In the genomic region with DNA sequence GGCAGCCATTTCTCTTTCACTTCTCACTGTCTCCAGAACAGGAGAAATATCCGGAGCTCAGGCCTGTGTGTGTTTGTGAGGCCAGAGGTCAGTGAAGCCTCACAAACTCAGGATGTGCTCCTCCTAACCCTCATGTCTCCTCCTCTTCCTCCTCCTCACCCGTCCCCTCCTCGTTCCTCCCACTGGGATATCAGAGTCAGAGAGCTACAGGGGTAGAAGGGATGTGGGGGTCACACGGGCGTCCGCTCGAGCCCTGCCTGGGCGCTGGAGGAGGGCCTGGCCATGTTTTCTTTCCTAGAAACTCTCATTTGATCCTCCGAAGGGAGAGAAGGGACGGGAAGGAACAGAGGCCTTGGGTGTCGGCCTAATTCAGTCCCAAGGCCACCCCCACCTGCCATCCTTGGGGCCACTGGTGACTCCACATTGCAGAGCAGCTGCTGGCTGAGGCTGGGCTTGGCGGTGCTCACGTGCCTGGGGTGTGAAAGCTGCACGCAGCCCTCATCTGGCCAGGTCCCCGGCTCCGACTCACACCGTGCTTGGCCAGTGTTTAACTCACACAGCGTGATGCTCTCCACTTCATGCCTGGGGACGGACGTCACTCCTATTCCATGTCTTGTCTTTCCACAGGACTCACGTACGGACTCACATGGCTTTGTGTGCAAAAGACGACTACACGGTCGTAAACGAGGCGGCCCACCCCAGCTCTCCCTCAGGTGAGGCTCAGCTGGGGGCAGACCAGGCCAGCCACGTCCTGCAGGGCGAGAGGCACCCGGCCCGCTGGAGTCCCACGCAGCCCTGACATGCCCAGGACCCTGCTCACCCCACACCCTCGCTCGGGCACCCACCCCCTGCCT, we compare ENCODE assay signal across 25 cellular contexts. TPM values are rescaled to one million over a fixed set of nuclear protein-coding genes. Genes with fewer than 3 reads are reported as not detected.
DNase-seq lines count a peak whose midpoint lies in the region; ATAC-seq, FAIRE-seq and TF ChIP-seq lines count a peak whose summit lies in the region.
"Had no signal": no experiment of that assay in that cellular context is flagged by ENCODE, and none has a peak within 500 bp of the region (broad histone marks: within the 10 kb centered on the region; RNA-seq: fewer than 3 reads in every experiment).

No MANE protein-coding gene starts in this region.

- H3K27me3 ChIP-seq in right atrium auricular region: no peaks in the 10 kb centered on the region
- H3K27me3 ChIP-seq in HepG2 (ENCODE audit: control insufficient read depth in 1 of 2, insufficient read depth in 2 of 2, low read length in 2 of 2): no peaks in the 10 kb centered on the region; a peak in 1 of 5 replicates
- H3K27me3 ChIP-seq: MG63 had no signal

- no TSS peak for BruUV-seq in HepG2 (replicated peaks; lab: Mats Ljungman, UMichigan)

- H3K9ac ChIP-seq in HepG2 (ENCODE audit: insufficient read depth, low read depth, low read length): peak overlapping the region; percentile 37

- POLR2A ChIA-PET in HepG2 (lab: Yijun Ruan, JAX): interaction anchor here (0.6 to 2.6 kb wide), 5 partner anchors 17 to 428 kb away, joined by 3 to 8 read pairs (median 7); no protein-coding TSS in a partner anchor

- H3K79me2 ChIP-seq in HepG2 (ENCODE audit: insufficient read depth, low read length): no peaks in the 10 kb centered on the region

- FAIRE-seq in HepG2 (lab: Jason Lieb, UNC): peak; percentile 80
- FAIRE-seq: A204.1, G401.6, GM18507, GM19239, H1, RCC 7860 had no signal

- H3K36me3 ChIP-seq in right atrium auricular region (no peaks in the 10 kb centered on the region), HepG2 (replicated peaks in 1 of 2; ENCODE audit: control insufficient read depth in 1 of 2, insufficient read depth in 2 of 2, low read length in 2 of 2) (no peaks in the 10 kb centered on the region)
- H3K36me3 ChIP-seq: MG63 had no signal

- TF ChIP-seq CTCF in right atrium auricular region (IDR thresholded peaks at IDR 0.05) (no peak), HepG2 (CRISPR knock-in tag; IDR thresholded peaks at IDR 0.05) (0 out of 2 replicates have a peak, but pooled peaks have one; percentile 18)

- TF ChIP-seq RAD21 in HepG2 (CRISPR knock-in tag; IDR thresholded peaks at IDR 0.05): no peak

- H3K4me3 ChIP-seq in right atrium auricular region: no peak overlapping the region
- peak overlapping the region in 1 of 3 experiments; percentile 38; a peak in 1 of 6 replicates for H3K4me3 ChIP-seq in HepG2 (replicated peaks in 1 of 3; ENCODE audit: insufficient read depth in 1 of 3, low read depth in 2 of 3, low read length in 3 of 3)
- H3K4me3 ChIP-seq: MG63 had no signal

- CTCF ChIA-PET in HepG2 (lab: Yijun Ruan, JAX; ENCODE audit: low intra/inter-chr PET ratio, low total read pairs): no interaction called here

- TF ChIP-seq POLR2A in HepG2 (IDR thresholded peaks at IDR 0.05; ENCODE audit: insufficient read depth in 1 of 2, low read depth in 2 of 2, low read length in 2 of 2): no peak

- peak overlapping the region; percentile 21 for H2AFZ ChIP-seq in HepG2 (ENCODE audit: low read length)

- peak overlapping the region; percentile 61 for H3K4me2 ChIP-seq in HepG2 (ENCODE audit: low read depth, low read length)

- H3K4me1 ChIP-seq in right atrium auricular region (peaks cover 0 to 15% of the 10 kb centered on the region in 2 donors), HepG2 (ENCODE audit: insufficient read depth, low read length) (peaks cover 69% of the 10 kb centered on the region)

- DNase-seq in Right ventricle myocardium superior: peak; percentile 36
- DNase-seq in right atrium auricular region (ENCODE audit: low spot score): no peak
- peak; percentile 14 for DNase-seq in dermis blood vessel endothelial cell
- DNase-seq in HepG2 (ENCODE audit: low spot score): no peak
- no peak for DNase-seq in occipital lobe (lab: John Stamatoyannopoulos, UW)
- DNase-seq: MG63, NCI-H1417, NCI-H1694 treated with DMSO at 0.1 percent for 48 hours, NCI-H2081 treated with DMSO at 0.1 percent for 48 hours, NCI-H2171 treated with DMSO at 0.1 percent for 48 hours, NCI-H446 treated with DMSO at 0.1 percent for 48 hours, NCI-H526 treated with DMSO at 0.1 percent for 48 hours, OCI-M1, SHP77 had no signal

- in situ Hi-C loops in HepG2 (cut with HindIII; ENCODE audit: extremely low pct_ligation_motif_present, low pct_unique_long_range_greater_than_20kb): loop anchor here (10.0 kb wide), 1 partner anchor 466 kb away; no protein-coding TSS in a partner anchor

- H4K20me1 ChIP-seq in HepG2 (ENCODE audit: insufficient read depth, low read length): no peaks in the 10 kb centered on the region

- no peak for ATAC-seq in Right ventricle myocardium superior (ENCODE audit: poor library complexity)
- no peak for ATAC-seq in HepG2
- no peak for ATAC-seq in HG02981 (IDR thresholded peaks at IDR 0.05; ENCODE audit: unreplicated experiment)
- ATAC-seq in GM18909 (IDR thresholded peaks at IDR 0.05; ENCODE audit: poor library complexity, unreplicated experiment): no peak

- intact Hi-C loops in Right ventricle myocardium superior (cut with DNase I): no loop called here
- intact Hi-C loops in HepG2 (cut with micrococcal nuclease; ENCODE audit: unreplicated experiment): no loop called here

- no peaks in the 10 kb centered on the region for H3K9me3 ChIP-seq in right atrium auricular region
- H3K9me3 ChIP-seq in HepG2 (ENCODE audit: low read length): no peaks in the 10 kb centered on the region
- H3K9me3 ChIP-seq: MG63 had no signal

- 46% methylated on average over 27 of the region's 34 CpGs for WGBS in HepG2 (ENCODE audit: low lambda C conversion rate)

- TF ChIP-seq EP300 in HepG2 (IDR thresholded peaks at IDR 0.05; ENCODE audit: low read depth in 2 of 2, low read length in 2 of 2) (no peak), HepG2 (CRISPR knock-in tag; IDR thresholded peaks at IDR 0.05; ENCODE audit: borderline replicate concordance) (no peak; the same call in 1 of the 2 replicates)

- no peak overlapping the region for H3K27ac ChIP-seq in right atrium auricular region
- H3K27ac ChIP-seq in HepG2 (ENCODE audit: extremely low read length, insufficient read depth, low read length): peak overlapping the region; percentile 48

TF ChIP-seq in HepG2, 621 proteins besides CTCF, POLR2A, EP300 and RAD21 (continues in another document):
- TF ChIP-seq ATAD3A (CRISPR knock-in tag; IDR thresholded peaks at IDR 0.05) (no peak), RFXAP (CRISPR knock-in tag; IDR thresholded peaks at IDR 0.05; ENCODE audit: borderline replicate concordance) (no peak)

RNA-seq across cellular contexts. Expression of gene SLC6A19, which starts 22.6 kb away (rescaled TPM):
- total RNA-seq in Right ventricle myocardium superior: not detected
- not detected for total RNA-seq in right atrium auricular region
- not detected in 2 replicates for total RNA-seq in dermis blood vessel endothelial cell
- total RNA-seq in HepG2 (2016; rRNA removed; fragmentation: Illumina TruSeq; extraction: Trizol): 0.02 TPM in 1 of 2 replicates, not detected in the other
- not detected in 2 replicates for total RNA-seq in HepG2 (2016; cell fraction: cytosol; rRNA removed; fragmentation: Illumina TruSeq; extraction: Trizol; ENCODE audit: low read depth)
- 0.06 TPM in 1 of 2 replicates, not detected in the other for total RNA-seq in HepG2 (2016; cell fraction: insoluble cytoplasmic fraction; rRNA removed; fragmentation: Illumina TruSeq; extraction: Trizol)
- not detected in 2 replicates for total RNA-seq in HepG2 (2016; cell fraction: membrane; rRNA removed; fragmentation: Illumina TruSeq; extraction: Trizol)
- total RNA-seq in HepG2 (2016; cell fraction: nucleus; rRNA removed; fragmentation: Illumina TruSeq; extraction: Trizol): not detected in 2 replicates
- polyA plus RNA-seq in HepG2 (2011; rRNA removed): 0.01 TPM in 1 of 2 replicates, not detected in the other
- 0.01 TPM in 1 of 2 replicates, not detected in the other for polyA plus RNA-seq in HepG2 (2011; cell fraction: cytosol; rRNA removed)
- 0.06 and 0.07 TPM in 2 replicates for polyA plus RNA-seq in HepG2 (2011; cell fraction: nucleus; rRNA removed)
- not detected in 2 replicates for polyA plus RNA-seq in HepG2 (2012)
- polyA plus RNA-seq in HepG2 (2016; cell fraction: cytosol; fragmentation: Illumina TruSeq; extraction: Trizol; ENCODE audit: low read depth): not detected in 2 replicates
- polyA plus RNA-seq in HepG2 (2016; cell fraction: insoluble cytoplasmic fraction; fragmentation: Illumina TruSeq; extraction: Trizol; ENCODE audit: low read depth): not detected in 2 replicates
- polyA plus RNA-seq in HepG2 (2016; cell fraction: membrane; fragmentation: Illumina TruSeq; extraction: Trizol; ENCODE audit: low read depth): not detected in 2 replicates
- polyA plus RNA-seq in HepG2 (2016; cell fraction: nucleus; fragmentation: Illumina TruSeq; extraction: Trizol; ENCODE audit: insufficient read depth, low read depth): 0.08 TPM in 1 of 2 replicates, not detected in the other
- polyA minus RNA-seq in HepG2 (2011; rRNA and poly(A)+ RNA removed; ENCODE audit: low replicate concordance): 0.02 and 0.12 TPM in 2 replicates
- 0.09 TPM in 1 of 2 replicates, not detected in the other for polyA minus RNA-seq in HepG2 (2011; cell fraction: cytosol; rRNA and poly(A)+ RNA removed)
- polyA minus RNA-seq in HepG2 (2011; cell fraction: nucleus; rRNA and poly(A)+ RNA removed): not detected in 2 replicates
- total RNA-seq in occipital lobe: not detected
- total RNA-seq: Daoy, H1, LHCN-M2 had no signal
- polyA plus RNA-seq: CD14-positive monocyte had no signal

RNA-seq across cellular contexts. Expression of gene SLC6A18, which starts 46.4 kb away (rescaled TPM):
- total RNA-seq in Right ventricle myocardium superior (not detected), right atrium auricular region (not detected), dermis blood vessel endothelial cell (not detected in 2 replicates), HepG2 (2016; rRNA removed; fragmentation: Illumina TruSeq; extraction: Trizol) (not detected in 2 replicates), occipital lobe (not detected)
- total RNA-seq in HepG2 (2016; cell fraction: cytosol; rRNA removed; fragmentation: Illumina TruSeq; extraction: Trizol; ENCODE audit: low read depth): not detected in 2 replicates
- total RNA-seq in HepG2 (2016; cell fraction: insoluble cytoplasmic fraction; rRNA removed; fragmentation: Illumina TruSeq; extraction: Trizol): not detected in 2 replicates
- not detected in 2 replicates for total RNA-seq in HepG2 (2016; cell fraction: membrane; rRNA removed; fragmentation: Illumina TruSeq; extraction: Trizol)
- total RNA-seq in HepG2 (2016; cell fraction: nucleus; rRNA removed; fragmentation: Illumina TruSeq; extraction: Trizol): not detected in 2 replicates
- polyA plus RNA-seq in HepG2 (2011; rRNA removed): not detected in 2 replicates
- not detected in 2 replicates for polyA plus RNA-seq in HepG2 (2011; cell fraction: cytosol; rRNA removed)
- not detected in 2 replicates for polyA plus RNA-seq in HepG2 (2011; cell fraction: nucleus; rRNA removed)
- polyA plus RNA-seq in HepG2 (2012): not detected in 2 replicates
- not detected in 2 replicates for polyA plus RNA-seq in HepG2 (2016; cell fraction: cytosol; fragmentation: Illumina TruSeq; extraction: Trizol; ENCODE audit: low read depth)
- not detected in 2 replicates for polyA plus RNA-seq in HepG2 (2016; cell fraction: insoluble cytoplasmic fraction; fragmentation: Illumina TruSeq; extraction: Trizol; ENCODE audit: low read depth)
- not detected in 2 replicates for polyA plus RNA-seq in HepG2 (2016; cell fraction: membrane; fragmentation: Illumina TruSeq; extraction: Trizol; ENCODE audit: low read depth)
- polyA plus RNA-seq in HepG2 (2016; cell fraction: nucleus; fragmentation: Illumina TruSeq; extraction: Trizol; ENCODE audit: insufficient read depth, low read depth): not detected in 2 replicates
- polyA minus RNA-seq in HepG2 (2011; rRNA and poly(A)+ RNA removed; ENCODE audit: low replicate concordance): not detected in 2 replicates
- polyA minus RNA-seq in HepG2 (2011; cell fraction: cytosol; rRNA and poly(A)+ RNA removed): not detected in 2 replicates
- polyA minus RNA-seq in HepG2 (2011; cell fraction: nucleus; rRNA and poly(A)+ RNA removed): not detected in 2 replicates
- total RNA-seq: Daoy, H1, LHCN-M2 had no signal
- polyA plus RNA-seq: CD14-positive monocyte, H1 had no signal

Comparison
In these comparisons a context has a peak if more than half of its experiments do, and no peak if none do; other contexts are left out.
1. DNase-seq: peak in Right ventricle myocardium superior (single experiment) and dermis blood vessel endothelial cell (single experiment); none in right atrium auricular region (single experiment), HepG2 (single experiment) and occipital lobe (single experiment).